ENCODE assay signal across 10 cellular contexts in the genomic region with DNA sequence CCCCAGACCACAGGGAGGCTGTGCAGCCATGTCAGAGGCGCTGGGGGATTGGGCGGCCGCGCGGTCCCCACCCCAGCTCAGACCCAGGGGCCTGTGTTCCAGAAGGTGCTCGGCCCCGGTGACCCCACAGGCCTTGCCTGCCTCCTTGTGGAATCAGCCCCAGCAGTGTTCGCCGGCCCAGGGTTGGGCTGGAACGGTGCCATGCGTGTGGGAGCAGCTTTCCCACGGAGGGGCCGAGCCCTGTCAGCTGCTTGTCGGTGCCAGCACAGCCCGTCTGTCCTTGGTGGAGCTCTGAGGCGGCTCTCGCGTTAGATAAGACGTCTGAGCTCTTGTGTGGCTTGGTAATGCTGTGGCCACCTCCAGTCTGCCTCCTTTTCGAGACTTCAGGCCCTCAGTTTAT. TPM values are rescaled to one million over a fixed set of nuclear protein-coding genes. Genes with fewer than 3 reads are reported as not detected.
DNase-seq lines count a peak whose midpoint lies in the region; ATAC-seq, FAIRE-seq and TF ChIP-seq lines count a peak whose summit lies in the region.
"Had no signal": no experiment of that assay in that cellular context is flagged by ENCODE, and none has a peak within 500 bp of the region (broad histone marks: within the 10 kb centered on the region; RNA-seq: fewer than 3 reads in every experiment).

No MANE protein-coding gene starts in this region.

- H3K4me3 ChIP-seq in choroid plexus epithelial cell (ENCODE audit: low read depth, low read length) = no peak overlapping the region
- H3K4me3 ChIP-seq in small intestine (ENCODE audit: low read depth in 1 of 2, low read length in 2 of 2) = no peak overlapping the region

- peak; percentile 24 for DNase-seq in HT-29 (ENCODE audit: low spot score)
- peak; percentile 51 for DNase-seq in choroid plexus epithelial cell (ENCODE audit: low read depth)
- peak; percentile 31 for DNase-seq in kidney glomerular epithelial cell (lab: John Stamatoyannopoulos, UW)
- peak; percentile 65 for DNase-seq in small intestine
- no peak for DNase-seq in NCI-H1930 (lab: John Stamatoyannopoulos, UW)
- DNase-seq in DMS114 treated with DMSO at 0.1 percent for 48 hours (lab: John Stamatoyannopoulos, UW; ENCODE audit: unreplicated experiment) = no peak
- DNase-seq: CD4-positive, alpha-beta memory T cell had no signal

- no peak overlapping the region for H3K27ac ChIP-seq in small intestine (ENCODE audit: low read depth in 1 of 2, low read length in 1 of 2)

- FAIRE-seq in small intestine (lab: Jason Lieb, UNC) = no peak
- FAIRE-seq: TTC549 had no signal

- peaks cover 0 to 6% of the 10 kb centered on the region in 2 donors for H3K4me1 ChIP-seq in small intestine (ENCODE audit: control insufficient read depth in 2 of 2, insufficient read depth in 1 of 2, low read depth in 1 of 2, low read length in 1 of 2)

- no peaks in the 10 kb centered on the region for H3K27me3 ChIP-seq in small intestine (ENCODE audit: control insufficient read depth in 2 of 2, insufficient read depth in 2 of 2, low read length in 2 of 2)

- no peak for TF ChIP-seq CTCF in choroid plexus epithelial cell (conservative IDR thresholded peaks at IDR 0.05; ENCODE audit: low read depth, low read length)

- no peaks in the 10 kb centered on the region for H3K36me3 ChIP-seq in small intestine (ENCODE audit: control insufficient read depth in 2 of 2, insufficient read depth in 2 of 2, low read length in 2 of 2)

- ATAC-seq in GM19455 (IDR thresholded peaks at IDR 0.05; ENCODE audit: unreplicated experiment) = no peak
- no peak for ATAC-seq in HG02642 (IDR thresholded peaks at IDR 0.05; ENCODE audit: poor library complexity, unreplicated experiment)

- no peaks in the 10 kb centered on the region for H3K9me3 ChIP-seq in small intestine (ENCODE audit: control insufficient read depth, low read depth)

- 37 to 57% (median 41%) methylated on average over 20 of the region's 20 CpGs for WGBS in small intestine, 3 donors

RNA-seq across cellular contexts. Expression of a gene that starts 8.5 kb away (rescaled TPM):
- 37.6 and 40.0 TPM in 2 replicates for total RNA-seq in HT-29 (2014; rRNA removed; shearing (Covaris generic))
- 10 to 100 TPM; 40.0 to 43.6 (median 40.5) TPM for polyA plus RNA-seq in small intestine

RNA-seq across cellular contexts. Expression of a gene that starts 8.9 kb away (rescaled TPM):
- total RNA-seq in HT-29 (2014; rRNA removed; shearing (Covaris generic)) = 84.5 and 86.3 TPM in 2 replicates
- polyA plus RNA-seq in small intestine = 10 to 100 TPM in 1 of 3 donors, 1 to 10 TPM in 2; 2.7 to 10.8 (median 3.8) TPM

Comparison
In these comparisons a context has a peak if more than half of its experiments do, and no peak if none do; other contexts are left out.
1. DNase-seq: peak in HT-29 (single experiment), choroid plexus epithelial cell (single experiment), kidney glomerular epithelial cell (single experiment) and small intestine (single experiment); none in NCI-H1930 (0 of 2) and DMS114 treated with DMSO at 0.1 percent for 48 hours (single experiment).